22 cellular contexts compared by ENCODE assay signal in genomic region chr14:21395450-21395849, GRCh38.
"Had no signal": no experiment of that assay in that cellular context is flagged by ENCODE, and none has a peak within 500 bp of the region (broad histone marks: within the 10 kb centered on the region; RNA-seq: fewer than 3 reads in every experiment).

No MANE protein-coding gene starts in this region.

- H3K9me3 Mint-ChIP-seq: activated naive CD8-positive, alpha-beta T cell treated with anti-CD3 and anti-CD28 coated beads for 36 hours; central memory CD8-positive, alpha-beta T cell; effector memory CD8-positive, alpha-beta T cell; nephron; stimulated activated memory B cell treated with anti-CD40 and anti-IgM and Interleukin-4, amounts not matched to agents 10 μg/mL and 1 μg/mL and 100 μg/mL, for 72 hours; WTC11 had no signal

- H3K27ac ChIP-seq: colonic mucosa, esophagus muscularis mucosa, gastrocnemius medialis, parathyroid adenoma, transverse colon, uterus had no signal

- H3K27me3 Mint-ChIP-seq: activated naive CD8-positive, alpha-beta T cell treated with anti-CD3 and anti-CD28 coated beads for 36 hours; central memory CD8-positive, alpha-beta T cell; effector memory CD8-positive, alpha-beta T cell; stimulated activated memory B cell treated with anti-CD40 and anti-IgM and Interleukin-4, amounts not matched to agents 10 μg/mL and 1 μg/mL and 100 μg/mL, for 72 hours had no signal

- H3K9me3 ChIP-seq: colonic mucosa, esophagus muscularis mucosa, gastrocnemius medialis, transverse colon, uterus had no signal

- DNase-seq: activated naive CD4-positive, alpha-beta T cell; activated naive CD8-positive, alpha-beta T cell treated with anti-CD3 and anti-CD28 coated beads for 36 hours; activated T-cell treated with anti-CD3 and anti-CD28 coated beads, Interleukin-2, amount 50 U/mL, for 1 hour; colonic mucosa; dorsolateral prefrontal cortex; effector memory CD8-positive, alpha-beta T cell; gastrocnemius medialis; head of caudate nucleus; hypothalamus; left cardiac atrium; mesenchymal stem cell; right cardiac atrium; stimulated activated CD4-positive, alpha-beta T cell treated with anti-CD3 and anti-CD28 coated beads, Interleukin-2, amount 100 ng/mL, for 24 hours; T-helper 9 cell; transverse colon; uterus had no signal

- H3K27me3 ChIP-seq: colonic mucosa, dorsolateral prefrontal cortex, esophagus muscularis mucosa, gastrocnemius medialis, transverse colon, uterus had no signal

- H3K4me1 Mint-ChIP-seq: activated naive CD8-positive, alpha-beta T cell treated with anti-CD3 and anti-CD28 coated beads for 36 hours; central memory CD8-positive, alpha-beta T cell; nephron; stimulated activated memory B cell treated with anti-CD40 and anti-IgM and Interleukin-4, amounts not matched to agents 10 μg/mL and 1 μg/mL and 100 μg/mL, for 72 hours; WTC11 had no signal

- H3K36me3 ChIP-seq: uterus had no signal

- H3K27ac Mint-ChIP-seq: nephron, WTC11 had no signal

- H3K4me3 Mint-ChIP-seq: activated naive CD8-positive, alpha-beta T cell treated with anti-CD3 and anti-CD28 coated beads for 36 hours; central memory CD8-positive, alpha-beta T cell; effector memory CD8-positive, alpha-beta T cell; nephron; stimulated activated memory B cell treated with anti-CD40 and anti-IgM and Interleukin-4, amounts not matched to agents 10 μg/mL and 1 μg/mL and 100 μg/mL, for 72 hours; WTC11 had no signal

- H2AFZ ChIP-seq: parathyroid adenoma had no signal

- H3K4me1 ChIP-seq: colonic mucosa, esophagus muscularis mucosa, gastrocnemius medialis, parathyroid adenoma, transverse colon, uterus had no signal

- H3K79me2 ChIP-seq: parathyroid adenoma had no signal

- H3K9ac ChIP-seq: parathyroid adenoma had no signal

- ATAC-seq: effector memory CD8-positive, alpha-beta T cell; gastrocnemius medialis; left cardiac atrium; right cardiac atrium; stimulated activated memory B cell treated with anti-CD40 and anti-IgM and Interleukin-4, amounts not matched to agents 10 μg/mL and 1 μg/mL and 100 μg/mL, for 72 hours; WTC11 had no signal

- H3K4me3 ChIP-seq: colonic mucosa, dorsolateral prefrontal cortex, esophagus muscularis mucosa, gastrocnemius medialis, transverse colon, uterus had no signal
